In the genomic region with DNA sequence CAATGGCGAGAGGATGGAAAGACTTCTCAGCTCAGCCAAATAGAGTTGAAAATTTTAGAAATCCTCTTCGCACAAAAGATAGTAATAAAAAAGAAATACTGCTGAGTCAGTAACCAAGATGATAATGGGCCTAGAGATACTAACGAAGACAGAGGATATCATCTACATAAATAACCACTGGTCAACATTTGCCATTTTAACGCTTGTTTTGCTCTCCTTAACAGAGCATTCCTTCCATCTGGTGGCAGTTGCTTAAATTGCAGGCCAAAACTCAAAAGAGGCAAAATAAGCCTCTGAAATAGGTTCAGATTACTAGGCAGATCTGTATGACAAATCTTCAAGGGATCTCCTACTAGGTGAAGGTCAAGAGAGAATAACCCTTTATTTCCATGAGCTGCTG, we compare ENCODE assay signal across 9 cellular contexts. TPM values are rescaled to one million over a fixed set of nuclear protein-coding genes. Genes with fewer than 3 reads are reported as not detected.
A peak's percentile ranks its signal among the peaks of the same experiment; 100 is the strongest.
DNase-seq lines count a peak whose midpoint lies in the region; ATAC-seq and TF ChIP-seq lines count a peak whose summit lies in the region.
"Had no signal": no experiment of that assay in that cellular context is flagged by ENCODE, and none has a peak within 500 bp of the region (broad histone marks: within the 10 kb centered on the region; RNA-seq: fewer than 3 reads in every experiment).

No MANE protein-coding gene starts in this region.

- peaks cover 15% of the 10 kb centered on the region for H3K36me3 Mint-ChIP-seq in activated CD8-positive, alpha-beta memory T cell treated with anti-CD3 and anti-CD28 coated beads, Interleukin-2, amount 10 ng/mL, durations not matched to agents 7 days and 5 days

- H3K9me3 Mint-ChIP-seq in activated CD8-positive, alpha-beta memory T cell treated with anti-CD3 and anti-CD28 coated beads, Interleukin-2, amount 10 ng/mL, durations not matched to agents 7 days and 5 days (ENCODE audit: low read depth), result peaks cover 4% of the 10 kb centered on the region

- intact Hi-C loops in ascending aorta (cut with DNase I), result loop anchor here (5.0 kb wide), 1 partner anchor 173 kb away; the partner anchor contains the start of gene ATP11C

- no peaks in the 10 kb centered on the region for H3K4me1 ChIP-seq in ascending aorta
- H3K4me1 ChIP-seq: SJSA1 had no signal

- peak in 2 of 3 experiments; percentile 6 to 23 for TF ChIP-seq CTCF in ascending aorta (IDR thresholded peaks at IDR 0.05)

- H3K27ac Mint-ChIP-seq in activated CD8-positive, alpha-beta memory T cell treated with anti-CD3 and anti-CD28 coated beads, Interleukin-2, amount 10 ng/mL, durations not matched to agents 7 days and 5 days, result no peak overlapping the region

- H3K9me3 ChIP-seq in ascending aorta, result peaks cover 4 to 7% of the 10 kb centered on the region in 2 donors
- H3K9me3 ChIP-seq: SJSA1 had no signal

- DNase-seq in DMS153 (lab: John Stamatoyannopoulos, UW), result peak; percentile 21
- DNase-seq in ascending aorta (ENCODE audit: low spot score in 2 of 2), result no peak
- peak; percentile 12 for DNase-seq in medulla oblongata (ENCODE audit: extremely low spot score)
- DNase-seq in NCI-H146 (lab: John Stamatoyannopoulos, UW), result no peak
- DNase-seq in ecto neural progenitor cell (ENCODE audit: low spot score), result no peak
- no peak for DNase-seq in activated CD8-positive, alpha-beta memory T cell treated with anti-CD3 and anti-CD28 coated beads, Interleukin-2, amount 10 ng/mL, durations not matched to agents 7 days and 5 days
- DNase-seq in cerebellum (ENCODE audit: low spot score), result no peak

- ATAC-seq in HG02885 (IDR thresholded peaks at IDR 0.05; ENCODE audit: poor library complexity, unreplicated experiment), result peak; percentile 66
- ATAC-seq in activated CD8-positive, alpha-beta memory T cell treated with anti-CD3 and anti-CD28 coated beads, Interleukin-2, amount 10 ng/mL, durations not matched to agents 7 days and 5 days, result no peak

- no peak overlapping the region for H3K27ac ChIP-seq in ascending aorta
- H3K27ac ChIP-seq: SJSA1 had no signal

- CTCF ChIA-PET in activated CD8-positive, alpha-beta memory T cell treated with anti-CD3 and anti-CD28 coated beads, Interleukin-2, amount 10 ng/mL, durations not matched to agents 7 days and 5 days (lab: Charles Lee), result no interaction called here

- H3K4me3 Mint-ChIP-seq in activated CD8-positive, alpha-beta memory T cell treated with anti-CD3 and anti-CD28 coated beads, Interleukin-2, amount 10 ng/mL, durations not matched to agents 7 days and 5 days, result no peak overlapping the region

- no peaks in the 10 kb centered on the region for H3K36me3 ChIP-seq in ascending aorta

- H3K4me3 ChIP-seq in ascending aorta, result no peak overlapping the region
- H3K4me3 ChIP-seq: SJSA1 had no signal

- H3K4me1 Mint-ChIP-seq in activated CD8-positive, alpha-beta memory T cell treated with anti-CD3 and anti-CD28 coated beads, Interleukin-2, amount 10 ng/mL, durations not matched to agents 7 days and 5 days, result no peaks in the 10 kb centered on the region

- no peaks in the 10 kb centered on the region for H3K27me3 ChIP-seq in ascending aorta
- H3K27me3 ChIP-seq: SJSA1 had no signal

- H3K27me3 Mint-ChIP-seq in activated CD8-positive, alpha-beta memory T cell treated with anti-CD3 and anti-CD28 coated beads, Interleukin-2, amount 10 ng/mL, durations not matched to agents 7 days and 5 days, result no peaks in the 10 kb centered on the region

RNA-seq across cellular contexts. Expression of gene MCF2, which starts 51.7 kb away (rescaled TPM):
- total RNA-seq in ascending aorta (not detected), cerebellum (7.5 TPM)
- under 1 TPM; 0.23 to 0.40 TPM for total RNA-seq in activated CD8-positive, alpha-beta memory T cell treated with anti-CD3 and anti-CD28 coated beads, Interleukin-2, amount 10 ng/mL, durations not matched to agents 7 days and 5 days

Comparison
In these comparisons a context has a peak if more than half of its experiments do, and no peak if none do; other contexts are left out.
1. DNase-seq: peak in DMS153 (single experiment) and medulla oblongata (single experiment); none in ascending aorta (0 of 2), NCI-H146 (single experiment), ecto neural progenitor cell (single experiment), activated CD8-positive, alpha-beta memory T cell treated with anti-CD3 and anti-CD28 coated beads, Interleukin-2, amount 10 ng/mL, durations not matched to agents 7 days and 5 days (single experiment) and cerebellum (single experiment).